Comparison of ENCODE assay signal across 14 cellular contexts in genomic region chr21:45977396-45977795, GRCh38. TPM values are rescaled to one million over a fixed set of nuclear protein-coding genes. Genes with fewer than 3 reads are reported as not detected.
DNase-seq lines count a peak whose midpoint lies in the region; ATAC-seq and TF ChIP-seq lines count a peak whose summit lies in the region.
"Had no signal": no experiment of that assay in that cellular context is flagged by ENCODE, and none has a peak within 500 bp of the region (broad histone marks: within the 10 kb centered on the region; RNA-seq: fewer than 3 reads in every experiment).

No MANE protein-coding gene starts in this region.

- peak overlapping the region; percentile 54 for H3K9ac ChIP-seq in adipocyte (ENCODE audit: low read length)

- intact Hi-C loops in right cardiac atrium (cut with DNase I) (loop anchor here in 1 of 4 donors (10.0 kb wide), 1 partner anchor 307 kb away; the partner anchor contains the start of genes MCM3AP and YBEY), psoas muscle (cut with DNase I) (no loop called here)

- H3K4me3 ChIP-seq in adipocyte (ENCODE audit: low read length) (no peak overlapping the region), right cardiac atrium (ENCODE audit: low read length) (no peak overlapping the region), psoas muscle (no peak overlapping the region)

- H3K36me3 ChIP-seq in adipocyte (ENCODE audit: control insufficient read depth, insufficient read depth, low read length, severe bottlenecking) (no peaks in the 10 kb centered on the region), psoas muscle (ENCODE audit: insufficient read depth in 1 of 2, low read depth in 1 of 2) (no peaks in the 10 kb centered on the region)

- ATAC-seq in right cardiac atrium (no peak), psoas muscle (no peak), GM19395 (IDR thresholded peaks at IDR 0.05; ENCODE audit: unreplicated experiment) (no peak), foreskin keratinocyte (no peak)
- ATAC-seq: activated CD8-positive, alpha-beta T cell treated with anti-CD3 and anti-CD28 coated beads for 36 hours had no signal

- peak overlapping the region; percentile 45 for H3K27ac ChIP-seq in right cardiac atrium (ENCODE audit: low read length)
- no peak overlapping the region for H3K27ac ChIP-seq in psoas muscle
- no peak overlapping the region for H3K27ac ChIP-seq in foreskin keratinocyte

- H3K9me3 ChIP-seq in adipocyte (ENCODE audit: control insufficient read depth, low read length): no peaks in the 10 kb centered on the region
- H3K9me3 ChIP-seq in right cardiac atrium (ENCODE audit: control insufficient read depth, low read length): no peaks in the 10 kb centered on the region
- no peaks in the 10 kb centered on the region for H3K9me3 ChIP-seq in psoas muscle

- DNase-seq in ELF-1 (ENCODE audit: low read depth, low spot score): peak; percentile 62
- DNase-seq in adipocyte (ENCODE audit: low read depth): peak; percentile 20
- DNase-seq in right cardiac atrium: peak; percentile 49 to 76 (median 73)
- peak; percentile 37 to 52 for DNase-seq in psoas muscle
- DNase-seq in hepatic stellate cell (ENCODE audit: low spot score): no peak
- no peak for DNase-seq in HUDEP-2 (lab: John Stamatoyannopoulos, UW; ENCODE audit: unreplicated experiment in 76 of 76)
- DNase-seq in foreskin keratinocyte: no peak
- DNase-seq: activated CD8-positive, alpha-beta T cell treated with anti-CD3 and anti-CD28 coated beads for 36 hours; activated naive CD4-positive, alpha-beta T cell treated with anti-CD3 and anti-CD28 coated beads for 36 hours; DMS79 treated with DMSO at 0.1 percent for 48 hours; GOT3; NCI-H1092; OCI-M1 had no signal

- H3K4me1 ChIP-seq in adipocyte (ENCODE audit: control insufficient read depth, insufficient read depth, low read length) (peaks cover 51% of the 10 kb centered on the region), right cardiac atrium (ENCODE audit: control insufficient read depth, insufficient read depth, low read length) (peaks cover 5% of the 10 kb centered on the region), psoas muscle (peaks cover 14% of the 10 kb centered on the region), foreskin keratinocyte (peaks cover 4% of the 10 kb centered on the region)

- no peaks in the 10 kb centered on the region for H3K27me3 ChIP-seq in adipocyte (replicated peaks; ENCODE audit: control insufficient read depth, insufficient read depth, low read length)
- no peaks in the 10 kb centered on the region for H3K27me3 ChIP-seq in right cardiac atrium (ENCODE audit: control insufficient read depth, insufficient read depth)
- H3K27me3 ChIP-seq in psoas muscle (ENCODE audit: insufficient read depth in 3 of 3, low read length in 2 of 3): peaks cover 0 to 27% (median 10%) of the 10 kb centered on the region in 3 donors
- peaks cover 41% of the 10 kb centered on the region for H3K27me3 ChIP-seq in foreskin keratinocyte

- TF ChIP-seq CTCF in psoas muscle (IDR thresholded peaks at IDR 0.05) (no peak), foreskin keratinocyte (conservative IDR thresholded peaks at IDR 0.05) (no peak)

- 34% methylated on average over 5 of the region's 5 CpGs for WGBS in right cardiac atrium
- WGBS in psoas muscle, 3 donors: 49 to 72% (median 56%) methylated on average over 4 to 5 of the region's 5 CpGs

RNA-seq across cellular contexts. Expression of gene COL6A1, which starts 4.2 kb away (rescaled TPM):
- total RNA-seq in right cardiac atrium (100 to 1,000 TPM; 112 to 192 (median 171) TPM), psoas muscle (10 to 100 TPM; 36.1 to 83.0 (median 61.9) TPM), foreskin keratinocyte (2.2 and 3.2 TPM in 2 replicates)
- polyA plus RNA-seq in right cardiac atrium (165 TPM), psoas muscle (10 to 100 TPM; 29.4 to 32.1 (median 30.4) TPM), foreskin keratinocyte (2.0 and 3.3 TPM in 2 replicates)

Comparison
In these comparisons a context has a peak if more than half of its experiments do, and no peak if none do; other contexts are left out.
1. DNase-seq: peak in ELF-1 (single experiment), adipocyte (single experiment), right cardiac atrium (3 of 3) and psoas muscle (2 of 2); none in hepatic stellate cell (single experiment), HUDEP-2 (0 of 76) and foreskin keratinocyte (0 of 2).